8 cellular contexts compared by ENCODE assay signal in the genomic region with DNA sequence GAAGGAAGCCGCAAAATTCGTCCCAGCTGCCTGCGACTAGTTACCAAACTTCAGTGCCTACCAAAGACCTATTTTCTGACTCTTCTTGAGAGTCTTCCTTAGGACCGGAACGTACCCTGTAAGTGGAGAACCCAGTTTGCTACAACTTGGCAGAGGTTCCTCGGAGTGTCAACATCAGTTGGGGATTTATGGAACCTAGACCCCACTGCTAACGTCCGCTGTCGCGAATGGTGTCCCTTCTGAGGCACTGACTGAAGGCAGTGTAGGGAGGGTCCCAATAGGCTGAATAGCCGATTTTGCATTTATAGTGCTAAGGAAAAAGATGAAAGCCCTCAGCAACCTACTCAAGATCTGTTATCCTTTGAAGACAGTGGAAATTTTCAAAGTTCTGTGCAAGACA. TPM values are rescaled to one million over a fixed set of nuclear protein-coding genes. Genes with fewer than 3 reads are reported as not detected.
DNase-seq lines count a peak whose midpoint lies in the region; ATAC-seq and TF ChIP-seq lines count a peak whose summit lies in the region.

No MANE protein-coding gene starts in this region.

- DNase-seq in activated naive CD4-positive, alpha-beta T cell (lab: John Stamatoyannopoulos, UW) = no peak
- DNase-seq in ascending aorta (ENCODE audit: low spot score in 2 of 2) (no peak), memory B cell (ENCODE audit: low spot score in 2 of 2) (no peak), upper lobe of right lung (no peak), dedifferentiated amniotic fluid mesenchymal stem cell (ENCODE audit: extremely low spot score) (no peak), MV-4-11 (lab: John Stamatoyannopoulos, UW) (no peak), NCI-H2196 treated with DMSO at 0.1 percent for 48 hours (lab: John Stamatoyannopoulos, UW; ENCODE audit: unreplicated experiment) (no peak)

- H3K27me3 ChIP-seq in ascending aorta (no peaks in the 10 kb centered on the region), upper lobe of right lung (no peaks in the 10 kb centered on the region)

- peak overlapping the region; percentile 81 for H3K27ac Mint-ChIP-seq in activated naive CD4-positive, alpha-beta T cell treated with anti-CD3 and anti-CD28 coated beads, Interleukin-2, amount 50 U/mL, for 24 hours
- H3K27ac Mint-ChIP-seq in memory B cell = peak overlapping the region; percentile 97

- H3K4me1 ChIP-seq in ascending aorta (no peaks in the 10 kb centered on the region), upper lobe of right lung (peaks cover 13% of the 10 kb centered on the region)

- no peaks in the 10 kb centered on the region for H3K27me3 Mint-ChIP-seq in activated naive CD4-positive, alpha-beta T cell treated with anti-CD3 and anti-CD28 coated beads, Interleukin-2, amount 50 U/mL, for 24 hours
- no peaks in the 10 kb centered on the region for H3K27me3 Mint-ChIP-seq in memory B cell

- peaks cover 20% of the 10 kb centered on the region for H3K36me3 Mint-ChIP-seq in activated naive CD4-positive, alpha-beta T cell treated with anti-CD3 and anti-CD28 coated beads, Interleukin-2, amount 50 U/mL, for 24 hours
- peaks cover 13% of the 10 kb centered on the region for H3K36me3 Mint-ChIP-seq in memory B cell

- peaks cover 50% of the 10 kb centered on the region for H3K4me1 Mint-ChIP-seq in activated naive CD4-positive, alpha-beta T cell treated with anti-CD3 and anti-CD28 coated beads, Interleukin-2, amount 50 U/mL, for 24 hours
- peaks cover 34% of the 10 kb centered on the region for H3K4me1 Mint-ChIP-seq in memory B cell

- H3K27ac ChIP-seq in ascending aorta = peak overlapping the region; percentile 75 to 80
- peak overlapping the region; percentile 76 for H3K27ac ChIP-seq in upper lobe of right lung

- H3K4me3 Mint-ChIP-seq in activated naive CD4-positive, alpha-beta T cell treated with anti-CD3 and anti-CD28 coated beads, Interleukin-2, amount 50 U/mL, for 24 hours = peak overlapping the region; percentile 73
- H3K4me3 Mint-ChIP-seq in memory B cell = peak overlapping the region; percentile 73

- H3K4me3 ChIP-seq in ascending aorta (peak overlapping the region; percentile 80 to 90), upper lobe of right lung (peak overlapping the region; percentile 53)

- intact Hi-C loops in ascending aorta (cut with DNase I) (loop anchor here (1.0 to 5.0 kb wide), 6 partner anchors 60 to 515 kb away; partner anchors contain the start of genes CCDC150, DNAH7 and SLC39A10), upper lobe of right lung (cut with DNase I) (no loop called here)

- H3K9me3 ChIP-seq in ascending aorta (no peaks in the 10 kb centered on the region), upper lobe of right lung (no peaks in the 10 kb centered on the region)

- H3K9me3 Mint-ChIP-seq in activated naive CD4-positive, alpha-beta T cell treated with anti-CD3 and anti-CD28 coated beads, Interleukin-2, amount 50 U/mL, for 24 hours = no peaks in the 10 kb centered on the region
- no peaks in the 10 kb centered on the region for H3K9me3 Mint-ChIP-seq in memory B cell

- H3K36me3 ChIP-seq in ascending aorta (no peaks in the 10 kb centered on the region), upper lobe of right lung (no peaks in the 10 kb centered on the region)

- no peak for ATAC-seq in memory B cell (ENCODE audit: low read depth)
- ATAC-seq in upper lobe of right lung = no peak

- no peak for TF ChIP-seq CTCF in ascending aorta (IDR thresholded peaks at IDR 0.05)
- TF ChIP-seq CTCF in upper lobe of right lung (IDR thresholded peaks at IDR 0.05) = no peak

RNA-seq across cellular contexts. Expression of gene STK17B, which starts 0.6 kb away (rescaled TPM):
- 8.4 TPM for total RNA-seq in ascending aorta
- 66.9 TPM for total RNA-seq in upper lobe of right lung
